Comparison of ENCODE assay signal across 8 cellular contexts in genomic region chr17:19038730-19039129, GRCh38. TPM values are rescaled to one million over a fixed set of nuclear protein-coding genes. Genes with fewer than 3 reads are reported as not detected.
A peak's percentile ranks its signal among the peaks of the same experiment; 100 is the strongest.
DNase-seq lines count a peak whose midpoint lies in the region; ATAC-seq, FAIRE-seq and TF ChIP-seq lines count a peak whose summit lies in the region.
"Not testable (repeated sequence)": the region's sequence is repeated elsewhere in the genome, so short reads cannot be mapped to it uniquely, and the experiment has no call there.
"Had no signal": no experiment of that assay in that cellular context is flagged by ENCODE, and none has a peak within 500 bp of the region (broad histone marks: within the 10 kb centered on the region; RNA-seq: fewer than 3 reads in every experiment).

No MANE protein-coding gene starts in this region.

- POLR2A ChIA-PET in WTC11 (lab: Charles Lee); endothelial cell of umbilical vein (lab: Charles Lee); naive thymus-derived CD4-positive, alpha-beta T cell (lab: Charles Lee): not testable (repeated sequence)

- H3K4me2 ChIP-seq in endothelial cell of umbilical vein (ENCODE audit: insufficient read depth, low read length), result not testable (repeated sequence)

- not testable (repeated sequence) for H3K4me3 ChIP-seq in endothelial cell of umbilical vein (replicated peaks in 1 of 3; ENCODE audit: insufficient read depth in 1 of 3, low read depth in 1 of 3, low read length in 3 of 3); naive thymus-derived CD4-positive, alpha-beta T cell (ENCODE audit: low read length)

- not testable (repeated sequence) for BruUV-seq in endothelial cell of umbilical vein (replicated peaks; lab: Mats Ljungman, UMichigan)

- not testable (repeated sequence) for H4K20me1 ChIP-seq in endothelial cell of umbilical vein (replicated peaks; ENCODE audit: control insufficient read depth, extremely low read depth, insufficient read depth, low read length)

- TF ChIP-seq CTCF in WTC11 (IDR thresholded peaks at IDR 0.05); endothelial cell of umbilical vein (IDR thresholded peaks at IDR 0.05; ENCODE audit: extremely low read depth in 1 of 2, insufficient read depth in 1 of 2, low read depth in 1 of 2, low read length in 2 of 2): not testable (repeated sequence)

- not testable (repeated sequence) for H3K9me3 Mint-ChIP-seq in WTC11; activated T-helper 17 cell treated with anti-CD3 and anti-CD28 coated beads, Interleukin-2, amount 50 U/mL, for 72 hours; naive thymus-derived CD4-positive, alpha-beta T cell; stimulated activated naive B cell treated with anti-CD40 and anti-IgM and Interleukin-4, amounts not matched to agents 10 μg/mL and 1 μg/mL and 100 μg/mL, for 72 hours

- H3K4me1 Mint-ChIP-seq in WTC11; activated T-helper 17 cell treated with anti-CD3 and anti-CD28 coated beads, Interleukin-2, amount 50 U/mL, for 72 hours; naive thymus-derived CD4-positive, alpha-beta T cell; stimulated activated naive B cell treated with anti-CD40 and anti-IgM and Interleukin-4, amounts not matched to agents 10 μg/mL and 1 μg/mL and 100 μg/mL, for 72 hours: not testable (repeated sequence)

- not testable (repeated sequence) for H2AFZ ChIP-seq in endothelial cell of umbilical vein (ENCODE audit: low read depth, low read length)

- not testable (repeated sequence) for H3K27ac Mint-ChIP-seq in WTC11; activated T-helper 17 cell treated with anti-CD3 and anti-CD28 coated beads, Interleukin-2, amount 50 U/mL, for 72 hours; naive thymus-derived CD4-positive, alpha-beta T cell; stimulated activated naive B cell treated with anti-CD40 and anti-IgM and Interleukin-4, amounts not matched to agents 10 μg/mL and 1 μg/mL and 100 μg/mL, for 72 hours

- H3K36me3 ChIP-seq in endothelial cell of umbilical vein (ENCODE audit: control insufficient read depth in 2 of 2, extremely low read depth in 1 of 2, insufficient read depth in 2 of 2, low read length in 2 of 2); naive thymus-derived CD4-positive, alpha-beta T cell (ENCODE audit: control insufficient read depth in 2 of 3, insufficient read depth in 3 of 3, low read length in 3 of 3): not testable (repeated sequence)

- H3K9me1 ChIP-seq in endothelial cell of umbilical vein (replicated peaks; ENCODE audit: control insufficient read depth, extremely low read depth, insufficient read depth, low read length), result not testable (repeated sequence)

- not testable (repeated sequence) for TF ChIP-seq POLR2A in endothelial cell of umbilical vein (IDR thresholded peaks at IDR 0.05; ENCODE audit: low read depth, low read length)

- CTCF ChIA-PET in WTC11 (lab: Charles Lee); endothelial cell of umbilical vein (lab: Charles Lee); naive thymus-derived CD4-positive, alpha-beta T cell (lab: Charles Lee): not testable (repeated sequence)

- H3K27ac ChIP-seq in endothelial cell of umbilical vein (ENCODE audit: insufficient read depth, low read depth, low read length); naive thymus-derived CD4-positive, alpha-beta T cell (ENCODE audit: low read depth, low read length): not testable (repeated sequence)

- H3K36me3 Mint-ChIP-seq in WTC11; activated T-helper 17 cell treated with anti-CD3 and anti-CD28 coated beads, Interleukin-2, amount 50 U/mL, for 72 hours (ENCODE audit: low read depth); naive thymus-derived CD4-positive, alpha-beta T cell; stimulated activated naive B cell treated with anti-CD40 and anti-IgM and Interleukin-4, amounts not matched to agents 10 μg/mL and 1 μg/mL and 100 μg/mL, for 72 hours: not testable (repeated sequence)

- H3K9me3 ChIP-seq in endothelial cell of umbilical vein (replicated peaks; ENCODE audit: control insufficient read depth, insufficient read depth, low read length); naive thymus-derived CD4-positive, alpha-beta T cell (ENCODE audit: control insufficient read depth in 2 of 3, low read length in 3 of 3): not testable (repeated sequence)

- H3K4me3 Mint-ChIP-seq in WTC11; activated T-helper 17 cell treated with anti-CD3 and anti-CD28 coated beads, Interleukin-2, amount 50 U/mL, for 72 hours; naive thymus-derived CD4-positive, alpha-beta T cell; stimulated activated naive B cell treated with anti-CD40 and anti-IgM and Interleukin-4, amounts not matched to agents 10 μg/mL and 1 μg/mL and 100 μg/mL, for 72 hours: not testable (repeated sequence)

- H3K27me3 ChIP-seq in endothelial cell of umbilical vein (ENCODE audit: control insufficient read depth in 2 of 2, insufficient read depth in 2 of 2, low read length in 2 of 2); naive thymus-derived CD4-positive, alpha-beta T cell (ENCODE audit: control insufficient read depth in 2 of 2, insufficient read depth in 2 of 2, low read length in 2 of 2): not testable (repeated sequence)

- dilution Hi-C loops in endothelial cell of umbilical vein (cut with MboI; ENCODE audit: extremely low pct_ligation_motif_present, low sequenced_read_pairs), result not testable (repeated sequence)

- not testable (repeated sequence) for H3K79me2 ChIP-seq in endothelial cell of umbilical vein (ENCODE audit: control insufficient read depth, insufficient read depth, low read length)

- not testable (repeated sequence) for H3K27me3 Mint-ChIP-seq in WTC11 (ENCODE audit: low read depth); activated T-helper 17 cell treated with anti-CD3 and anti-CD28 coated beads, Interleukin-2, amount 50 U/mL, for 72 hours; naive thymus-derived CD4-positive, alpha-beta T cell; stimulated activated naive B cell treated with anti-CD40 and anti-IgM and Interleukin-4, amounts not matched to agents 10 μg/mL and 1 μg/mL and 100 μg/mL, for 72 hours

- FAIRE-seq in endothelial cell of umbilical vein (lab: Jason Lieb, UNC), result peak; percentile 71

- intact Hi-C loops in endothelial cell of umbilical vein (cut with micrococcal nuclease); naive thymus-derived CD4-positive, alpha-beta T cell (cut with micrococcal nuclease): not testable (repeated sequence)

- not testable (repeated sequence) for H3K4me1 ChIP-seq in endothelial cell of umbilical vein (ENCODE audit: control insufficient read depth, extremely low read depth, insufficient read depth, low read length); naive thymus-derived CD4-positive, alpha-beta T cell (ENCODE audit: control insufficient read depth in 2 of 2, insufficient read depth in 2 of 2, low read length in 2 of 2)

- not testable (repeated sequence) for DNase-seq in WTC11 (ENCODE audit: low spot score); endothelial cell of umbilical vein (ENCODE audit: low read depth, low spot score); naive thymus-derived CD4-positive, alpha-beta T cell; stimulated activated naive B cell treated with anti-CD40 and anti-IgM and Interleukin-4, amounts not matched to agents 10 μg/mL and 1 μg/mL and 100 μg/mL, for 72 hours

- H3K9ac ChIP-seq in endothelial cell of umbilical vein (replicated peaks; ENCODE audit: extremely low read depth, insufficient read depth, low read length), result not testable (repeated sequence)

- peak; percentile 27 for ATAC-seq in GM18511 (IDR thresholded peaks at IDR 0.05; ENCODE audit: unreplicated experiment)
- ATAC-seq in HG02610 (IDR thresholded peaks at IDR 0.05; ENCODE audit: unreplicated experiment), result peak; percentile 26
- peak; percentile 10; the same call in 1 of the 2 replicates for ATAC-seq in WTC11
- peak; percentile 33 for ATAC-seq in activated T-helper 17 cell treated with anti-CD3 and anti-CD28 coated beads, Interleukin-2, amount 50 U/mL, for 72 hours (replicated peaks)
- ATAC-seq in naive thymus-derived CD4-positive, alpha-beta T cell, result peak; percentile 49
- ATAC-seq in stimulated activated naive B cell treated with anti-CD40 and anti-IgM and Interleukin-4, amounts not matched to agents 10 μg/mL and 1 μg/mL and 100 μg/mL, for 72 hours (replicated peaks), result peak; percentile 49 to 54

RNA-seq across cellular contexts. Expression of gene GRAP, which starts 8.0 kb away (rescaled TPM):
- total RNA-seq in WTC11 (2021), result 0.50 to 0.59 TPM (median 0.55 TPM) in 3 replicates
- total RNA-seq in activated T-helper 17 cell treated with anti-CD3 and anti-CD28 coated beads, Interleukin-2, amount 50 U/mL, for 72 hours, result 10 to 100 TPM; 13.1 to 14.4 TPM
- 43.6 and 44.5 TPM in 2 replicates for total RNA-seq in endothelial cell of umbilical vein
- polyA plus RNA-seq in endothelial cell of umbilical vein, result 32.1 and 40.7 TPM in 2 replicates
- polyA plus RNA-seq in endothelial cell of umbilical vein (2011; cell fraction: cytosol; rRNA removed), result 22.5 and 26.6 TPM in 2 replicates
- polyA plus RNA-seq in endothelial cell of umbilical vein (2011; cell fraction: nucleus; rRNA removed), result 27.1 and 37.5 TPM in 2 replicates
- polyA plus RNA-seq in endothelial cell of umbilical vein (2012), result 15.6 and 32.2 TPM in 2 replicates
- 15.8 and 17.1 TPM in 2 replicates for polyA minus RNA-seq in endothelial cell of umbilical vein
- polyA minus RNA-seq in endothelial cell of umbilical vein (2011; cell fraction: cytosol; rRNA and poly(A)+ RNA removed), result not detected
- polyA minus RNA-seq in endothelial cell of umbilical vein (2011; cell fraction: nucleus; rRNA and poly(A)+ RNA removed), result 10.3 and 14.8 TPM in 2 replicates
- 10 to 100 TPM; 31.9 to 85.5 (median 45.6) TPM for total RNA-seq in naive thymus-derived CD4-positive, alpha-beta T cell
- polyA plus RNA-seq in naive thymus-derived CD4-positive, alpha-beta T cell, result 100 to 1,000 TPM in 1 of 2 donors, 10 to 100 TPM in 1; 97.6 to 162 TPM
- total RNA-seq: PC-3 had no signal

RNA-seq across cellular contexts. Expression of gene FAM83G, which starts 34.2 kb away (rescaled TPM):
- total RNA-seq in WTC11 (2021) (26.6 to 31.4 TPM (median 27.7 TPM) in 3 replicates), endothelial cell of umbilical vein (10.9 and 11.1 TPM in 2 replicates)
- 10 to 100 TPM; 15.9 to 22.6 TPM for total RNA-seq in activated T-helper 17 cell treated with anti-CD3 and anti-CD28 coated beads, Interleukin-2, amount 50 U/mL, for 72 hours
- 7.0 and 8.2 TPM in 2 replicates for polyA plus RNA-seq in endothelial cell of umbilical vein
- polyA plus RNA-seq in endothelial cell of umbilical vein (2011; cell fraction: cytosol; rRNA removed), result 5.4 and 6.6 TPM in 2 replicates
- 10.4 and 10.9 TPM in 2 replicates for polyA plus RNA-seq in endothelial cell of umbilical vein (2011; cell fraction: nucleus; rRNA removed)
- 8.6 and 10.0 TPM in 2 replicates for polyA plus RNA-seq in endothelial cell of umbilical vein (2012)
- 7.3 and 8.5 TPM in 2 replicates for polyA minus RNA-seq in endothelial cell of umbilical vein
- polyA minus RNA-seq in endothelial cell of umbilical vein (2011; cell fraction: cytosol; rRNA and poly(A)+ RNA removed), result 12.8 TPM
- polyA minus RNA-seq in endothelial cell of umbilical vein (2011; cell fraction: nucleus; rRNA and poly(A)+ RNA removed), result 6.1 and 8.1 TPM in 2 replicates
- 1 to 10 TPM; 3.9 to 9.1 (median 6.9) TPM for total RNA-seq in naive thymus-derived CD4-positive, alpha-beta T cell
- polyA plus RNA-seq in naive thymus-derived CD4-positive, alpha-beta T cell, result 1 to 10 TPM; 1.6 to 3.6 TPM
